In the genomic region with DNA sequence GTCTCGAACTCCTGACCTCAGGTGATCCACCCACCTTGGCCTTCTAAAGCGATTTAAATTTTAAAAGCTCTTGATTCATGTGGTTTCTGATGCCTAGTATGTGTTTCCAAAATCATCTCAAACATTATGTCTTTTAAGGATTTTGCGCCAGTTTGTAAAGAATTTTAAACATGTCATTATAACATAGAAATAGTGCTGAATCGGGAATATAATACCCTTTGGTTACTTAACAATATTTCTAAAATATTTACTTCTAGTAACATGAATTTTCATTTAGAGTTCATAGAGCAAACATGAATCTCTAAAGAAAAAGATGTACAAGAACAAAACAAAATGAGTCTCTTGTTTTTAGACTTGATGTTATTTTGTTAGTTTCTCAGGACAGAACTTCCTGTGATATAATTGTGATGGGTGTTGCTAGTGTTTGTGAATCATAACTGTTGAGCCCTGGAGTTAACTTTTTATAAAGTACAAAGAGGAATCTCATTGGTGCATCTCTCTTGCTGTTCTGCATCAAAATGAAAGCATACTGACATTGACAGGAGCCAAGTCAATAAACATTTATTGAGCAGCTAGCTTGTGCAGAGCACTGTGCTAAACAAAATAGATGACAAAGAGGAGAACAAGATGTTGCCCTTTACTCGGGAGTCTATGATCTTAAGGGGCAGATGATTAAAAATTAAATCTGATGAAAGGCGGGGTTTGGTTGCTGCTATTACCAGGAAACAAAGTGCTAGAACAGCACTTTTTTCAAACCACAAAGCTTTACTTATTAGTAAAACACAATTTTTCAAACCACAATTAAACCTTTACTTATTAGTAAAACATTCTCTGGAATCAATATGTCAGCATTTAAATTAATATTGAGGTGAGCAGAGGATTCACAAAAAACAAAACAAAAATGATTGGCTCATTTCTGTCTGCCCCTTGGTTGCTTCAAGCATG, we compare ENCODE assay signal across 19 cellular contexts.
A peak's percentile ranks its signal among the peaks of the same experiment; 100 is the strongest.
DNase-seq lines count a peak whose midpoint lies in the region; ATAC-seq and TF ChIP-seq lines count a peak whose summit lies in the region.
"Had no signal": no experiment of that assay in that cellular context is flagged by ENCODE, and none has a peak within 500 bp of the region (broad histone marks: within the 10 kb centered on the region; RNA-seq: fewer than 3 reads in every experiment).

No MANE protein-coding gene starts in this region.

- H3K4ac ChIP-seq in neuronal stem cell (ENCODE audit: low read length), result no peak overlapping the region

- H3K4me2 ChIP-seq in neuronal stem cell (ENCODE audit: insufficient read depth, low read length, poor library complexity, severe bottlenecking), result no peak overlapping the region

- no peak for TF ChIP-seq POLR2A in esophagus muscularis mucosa (IDR thresholded peaks at IDR 0.05; ENCODE audit: low read depth)

- no peak overlapping the region for H2BK5ac ChIP-seq in neuronal stem cell (ENCODE audit: low read length)

- whole genome bisulfite sequencing in esophagus muscularis mucosa, result 89% methylated on average over 6 of the region's 6 CpGs
- WGBS in neuronal stem cell (ENCODE audit: extremely low coverage in 2 of 2, insufficient read length in 2 of 2, insufficient replicate concordance in 1 of 2), 2 donors, result no CpG with 5 or more reads among the region's 6 CpGs

- no peak for DNase-seq in CD8-positive, alpha-beta T cell
- DNase-seq in M059J (ENCODE audit: low read depth), result peak; percentile 9
- no peak for DNase-seq in effector memory CD8-positive, alpha-beta T cell
- peak; percentile 13 for DNase-seq in kidney tubule cell (ENCODE audit: low spot score)
- no peak for DNase-seq in esophagus muscularis mucosa (ENCODE audit: extremely low spot score)
- no peak for DNase-seq in neuronal stem cell (ENCODE audit: low spot score)
- DNase-seq in HuH-7 (ENCODE audit: low spot score), result no peak
- no peak for DNase-seq in COLO829 (ENCODE audit: low spot score)
- DNase-seq: COR-L47; DMS153; EL; HFFc6; Karpas-422; NCI-H1417; NCI-H187 treated with DMSO at 0.1 percent for 48 hours; NCI-H446; NCI-H69; NK-92 treated with Interleukin-12 subunit alpha and Interleukin-12 subunit beta, amount 100 ng/mL, for 24 hours; PC-3 had no signal

- H2BK12ac ChIP-seq in neuronal stem cell (ENCODE audit: low read length), result no peak overlapping the region

- H3K9me3 Mint-ChIP-seq in CD8-positive, alpha-beta T cell, result no peaks in the 10 kb centered on the region
- peaks cover 7% of the 10 kb centered on the region in 2 donors for H3K9me3 Mint-ChIP-seq in effector memory CD8-positive, alpha-beta T cell
- H3K9me3 Mint-ChIP-seq: HFFc6 had no signal

- POLR2A ChIA-PET in CD8-positive, alpha-beta T cell (lab: Charles Lee), result no interaction called here

- H2BK15ac ChIP-seq in neuronal stem cell (ENCODE audit: low read length), result no peak overlapping the region

- no peak for TF ChIP-seq CTCF in CD8-positive, alpha-beta T cell (IDR thresholded peaks at IDR 0.05)
- no peak for TF ChIP-seq CTCF in esophagus muscularis mucosa (IDR thresholded peaks at IDR 0.05)

- H3K27me3 ChIP-seq in CD8-positive, alpha-beta T cell (ENCODE audit: insufficient read depth, low read length), result no peaks in the 10 kb centered on the region
- H3K27me3 ChIP-seq in esophagus muscularis mucosa, result peaks cover 0 to 3% (median 0%) of the 10 kb centered on the region in 4 donors
- no peaks in the 10 kb centered on the region for H3K27me3 ChIP-seq in neuronal stem cell (ENCODE audit: control insufficient read depth in 3 of 3, insufficient read depth in 3 of 3, low read depth in 1 of 3, low read length in 3 of 3)

- H3K18ac ChIP-seq in neuronal stem cell (ENCODE audit: low read length), result no peak overlapping the region

- H3K27ac Mint-ChIP-seq in CD8-positive, alpha-beta T cell, result peak overlapping the region; percentile 42
- peak overlapping the region in 1 of 2 donors; percentile 90 for H3K27ac Mint-ChIP-seq in effector memory CD8-positive, alpha-beta T cell
- H3K27ac Mint-ChIP-seq: HFFc6 had no signal

- no peak overlapping the region for H3K27ac ChIP-seq in CD8-positive, alpha-beta T cell (ENCODE audit: low read depth, low read length)
- no peak overlapping the region for H3K27ac ChIP-seq in esophagus muscularis mucosa (replicated peaks in 1 of 4)
- H3K27ac ChIP-seq in neuronal stem cell (replicated peaks; ENCODE audit: low read length), result no peak overlapping the region

- intact Hi-C loops in CD8-positive, alpha-beta T cell (cut with DNase I, micrococcal nuclease), result no loop called here
- intact Hi-C loops in esophagus muscularis mucosa (cut with DNase I), result no loop called here

- no peak overlapping the region for H4K8ac ChIP-seq in neuronal stem cell (ENCODE audit: low read depth, low read length)

- no peaks in the 10 kb centered on the region for H3K27me3 Mint-ChIP-seq in CD8-positive, alpha-beta T cell (ENCODE audit: low read depth)
- H3K27me3 Mint-ChIP-seq in effector memory CD8-positive, alpha-beta T cell, result no peaks in the 10 kb centered on the region

- H2BK120ac ChIP-seq in neuronal stem cell (ENCODE audit: low read depth, low read length), result no peak overlapping the region

- H3K4me1 ChIP-seq in CD8-positive, alpha-beta T cell (ENCODE audit: insufficient read depth, low read length), result no peaks in the 10 kb centered on the region
- no peaks in the 10 kb centered on the region for H3K4me1 ChIP-seq in esophagus muscularis mucosa
- H3K4me1 ChIP-seq in neuronal stem cell (ENCODE audit: control insufficient read depth in 2 of 2, insufficient read depth in 1 of 2, low read depth in 1 of 2, low read length in 2 of 2), result no peaks in the 10 kb centered on the region

- no peaks in the 10 kb centered on the region for H3K9me3 ChIP-seq in CD8-positive, alpha-beta T cell (ENCODE audit: low read length)
- H3K9me3 ChIP-seq in esophagus muscularis mucosa, result no peaks in the 10 kb centered on the region
- no peaks in the 10 kb centered on the region for H3K9me3 ChIP-seq in neuronal stem cell (replicated peaks in 1 of 2; ENCODE audit: control insufficient read depth in 2 of 2, insufficient read depth in 1 of 2, low read depth in 1 of 2, low read length in 2 of 2)

- H2AK5ac ChIP-seq in neuronal stem cell (ENCODE audit: low read depth, low read length), result no peak overlapping the region

- H3K4me3 Mint-ChIP-seq in CD8-positive, alpha-beta T cell, result no peak overlapping the region
- peak overlapping the region in 1 of 2 donors; percentile 42 for H3K4me3 Mint-ChIP-seq in effector memory CD8-positive, alpha-beta T cell
- H3K4me3 Mint-ChIP-seq: HFFc6 had no signal

- no peak overlapping the region for H3K14ac ChIP-seq in neuronal stem cell (ENCODE audit: low read length)

- H4K91ac ChIP-seq in neuronal stem cell (ENCODE audit: low read depth, low read length, poor library complexity), result no peak overlapping the region

- H3K36me3 ChIP-seq in CD8-positive, alpha-beta T cell (ENCODE audit: insufficient read depth, low read length), result no peaks in the 10 kb centered on the region
- H3K36me3 ChIP-seq in esophagus muscularis mucosa, result no peaks in the 10 kb centered on the region
- H3K36me3 ChIP-seq in neuronal stem cell (replicated peaks in 1 of 2; ENCODE audit: control insufficient read depth in 2 of 2, insufficient read depth in 2 of 2, low read length in 2 of 2), result no peaks in the 10 kb centered on the region

- no peaks in the 10 kb centered on the region for H3K79me1 ChIP-seq in neuronal stem cell (ENCODE audit: low read depth, low read length)

- TF ChIP-seq EP300 in esophagus muscularis mucosa (IDR thresholded peaks at IDR 0.05), result no peak

- H3K36me3 Mint-ChIP-seq in CD8-positive, alpha-beta T cell, result no peaks in the 10 kb centered on the region
- H3K36me3 Mint-ChIP-seq in effector memory CD8-positive, alpha-beta T cell (ENCODE audit: insufficient read depth), result no peaks in the 10 kb centered on the region

- peaks cover 1% of the 10 kb centered on the region for H3K4me1 Mint-ChIP-seq in CD8-positive, alpha-beta T cell (ENCODE audit: low read depth)
- H3K4me1 Mint-ChIP-seq in effector memory CD8-positive, alpha-beta T cell (ENCODE audit: low read depth in 2 of 2), result no peaks in the 10 kb centered on the region

- no peak overlapping the region for H3K9ac ChIP-seq in neuronal stem cell (ENCODE audit: low read depth, low read length, poor library complexity)

- CTCF ChIA-PET in CD8-positive, alpha-beta T cell (lab: Charles Lee), result no interaction called here

- H3K4me3 ChIP-seq in CD8-positive, alpha-beta T cell (ENCODE audit: low read depth, low read length), result no peak overlapping the region
- H3K4me3 ChIP-seq in esophagus muscularis mucosa, result no peak overlapping the region
- no peak overlapping the region for H3K4me3 ChIP-seq in neuronal stem cell (ENCODE audit: low read length in 2 of 2)

- no peak overlapping the region for H2AFZ ChIP-seq in neuronal stem cell (ENCODE audit: low read length)

- no peak for ATAC-seq in CD8-positive, alpha-beta T cell
- ATAC-seq in effector memory CD8-positive, alpha-beta T cell (replicated peaks), result peak; percentile 33
- ATAC-seq: PC-3 had no signal

- no peak overlapping the region for H3K23ac ChIP-seq in neuronal stem cell (ENCODE audit: low read depth, low read length, poor library complexity)

Comparison
In these comparisons a context has a peak if more than half of its experiments do, and no peak if none do; other contexts are left out.
1. DNase-seq: peak in M059J (single experiment) and kidney tubule cell (single experiment); none in CD8-positive, alpha-beta T cell (0 of 7), effector memory CD8-positive, alpha-beta T cell (0 of 3), esophagus muscularis mucosa (single experiment), neuronal stem cell (single experiment), HuH-7 (single experiment) and COLO829 (single experiment).